Comparison of ENCODE assay signal across 19 cellular contexts in the genomic region with DNA sequence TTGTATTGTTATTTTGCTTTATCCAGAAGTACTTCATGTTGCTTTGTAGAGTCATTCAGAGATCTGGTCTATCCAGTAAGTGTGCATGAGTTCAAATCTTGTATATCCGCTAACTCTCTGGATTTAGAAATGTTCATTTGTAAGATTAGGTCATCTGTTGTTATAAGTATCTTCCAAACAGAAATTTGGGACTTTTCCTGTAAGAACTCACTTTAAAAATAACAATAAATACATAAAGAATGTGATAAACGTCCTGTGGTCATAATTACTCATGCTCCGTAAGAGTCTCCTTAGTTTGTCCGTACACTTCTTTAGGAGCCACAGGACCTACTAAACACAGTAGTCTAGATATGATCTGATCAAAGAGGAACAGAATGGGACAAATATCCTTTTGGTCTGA.
"Had no signal": no experiment of that assay in that cellular context is flagged by ENCODE, and none has a peak within 500 bp of the region (broad histone marks: within the 10 kb centered on the region; RNA-seq: fewer than 3 reads in every experiment).

No MANE protein-coding gene starts in this region.

- H3K4me3 ChIP-seq: lower lobe of right lung, prostate gland, right atrium auricular region, skin epidermis, stomach, thyroid gland, vagina had no signal

- DNase-seq: cortex of kidney; effector memory CD8-positive, alpha-beta T cell; hypothalamus; immature natural killer cell; left ventricle myocardium superior; lower lobe of right lung; stimulated activated CD4-positive, alpha-beta T cell treated with anti-CD3 and anti-CD28 coated beads, Interleukin-15, amount 100 ng/mL, for 24 hours; stimulated activated CD4-positive, alpha-beta T cell treated with anti-CD3 and anti-CD28 coated beads, Interleukin-4, amount 100 ng/mL, for 1 hour; stimulated activated CD8-positive, alpha-beta memory T cell treated with anti-CD3 and anti-CD28 coated beads, Interleukin-4, amount 100 ng/mL, for 48 hours; stimulated activated naive CD4-positive, alpha-beta T cell treated with Interleukin-2 at 50 U/mL for 16 hours; stomach; thyroid gland; trophoblast cell had no signal

- ATAC-seq: effector memory CD8-positive, alpha-beta T cell; left ventricle myocardium superior; lower lobe of right lung; natural killer cell treated with Interleukin-12 subunit alpha and Interleukin-12 subunit beta and Interleukin-15 and Interleukin-18, amount 100 ng/mL, for 72 hours; sciatic nerve had no signal
